11 cellular contexts compared by ENCODE assay signal in the genomic region with DNA sequence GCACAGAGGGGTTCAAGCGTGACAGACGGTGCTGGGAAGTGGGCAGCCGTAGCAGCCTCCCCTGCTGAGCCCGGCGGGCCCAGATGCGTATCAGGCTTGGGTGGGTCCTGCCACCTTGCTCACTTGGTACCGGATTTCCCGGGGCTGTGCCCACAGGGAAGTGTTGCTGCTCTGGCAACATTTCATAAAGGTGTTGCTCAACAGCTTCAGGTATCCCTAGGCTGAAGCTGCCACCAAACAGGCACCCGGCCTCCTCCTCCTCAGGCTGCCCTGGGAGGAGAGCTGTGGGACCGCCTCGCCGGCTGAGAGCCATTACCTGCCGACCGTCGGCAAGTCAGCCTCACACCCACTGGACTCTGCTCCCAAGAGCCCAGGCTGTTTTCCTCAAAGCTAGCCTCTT.
"Had no signal": no experiment of that assay in that cellular context is flagged by ENCODE, and none has a peak within 500 bp of the region (broad histone marks: within the 10 kb centered on the region; RNA-seq: fewer than 3 reads in every experiment).

No MANE protein-coding gene starts in this region.

- H3K27me3 ChIP-seq: foreskin keratinocyte, testis, uterus had no signal

- H3K4me1 ChIP-seq: foreskin keratinocyte, testis, uterus had no signal

- ATAC-seq: foreskin keratinocyte, natural killer cell, psoas muscle had no signal

- H3K9me3 ChIP-seq: psoas muscle, SK-N-SH, testis, uterus had no signal

- H3K4me3 ChIP-seq: psoas muscle, testis, uterus had no signal

- H3K4me2 ChIP-seq: SK-N-SH had no signal

- DNase-seq: activated CD4-positive, alpha-beta T cell treated with anti-CD3 and anti-CD28 coated beads, Interleukin-2, amount 10 ng/mL, durations not matched to agents 24 days and 14 days; activated CD8-positive, alpha-beta memory T cell treated with anti-CD3 and anti-CD28 coated beads for 24 hours; foreskin keratinocyte; natural killer cell; occipital lobe; psoas muscle; SK-N-SH; stimulated activated CD4-positive, alpha-beta T cell treated with anti-CD3 and anti-CD28 coated beads, Interleukin-4, amount 100 ng/mL, for 1 hour; stimulated activated CD8-positive, alpha-beta memory T cell treated with anti-CD3 and anti-CD28 coated beads, Interleukin-4, amount 100 ng/mL, for 48 hours; testis; uterus had no signal

- H3K36me3 ChIP-seq: uterus had no signal

- H3K27ac ChIP-seq: foreskin keratinocyte, psoas muscle, testis, uterus had no signal

- H3K9ac ChIP-seq: SK-N-SH had no signal
